ENCODE assay signal across 8 cellular contexts in the genomic region with DNA sequence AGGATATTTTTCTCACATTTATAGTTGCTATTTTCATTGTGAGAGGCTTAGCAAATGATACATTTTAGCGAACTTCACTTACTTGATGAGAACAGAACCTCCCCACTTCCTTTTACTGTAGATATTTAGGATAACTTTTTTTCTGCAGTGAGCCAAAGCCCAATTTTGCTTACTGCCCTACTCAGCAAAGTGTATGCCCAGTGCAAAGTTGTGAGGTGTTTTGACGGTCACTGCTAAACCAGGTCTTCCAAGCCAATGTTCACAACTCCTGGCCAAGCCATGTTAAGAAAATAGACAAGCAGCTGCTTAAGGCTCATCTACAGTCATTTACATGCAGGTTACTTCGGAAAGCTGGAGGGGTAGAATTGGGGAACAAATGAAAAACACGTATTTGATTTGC.
"Had no signal": no experiment of that assay in that cellular context is flagged by ENCODE, and none has a peak within 500 bp of the region (broad histone marks: within the 10 kb centered on the region; RNA-seq: fewer than 3 reads in every experiment).

No MANE protein-coding gene starts in this region.

- FAIRE-seq: G401.6, GM12878, GM12891, GM12892, GM18507, GM19239 had no signal

- H3K4me3 ChIP-seq: GM12878 had no signal

- DNase-seq: GDM1, GF-D8 had no signal

- ATAC-seq: GM12878 had no signal
